15 cellular contexts compared by ENCODE assay signal in genomic region chr10:73646598-73647041, GRCh38. TPM values are rescaled to one million over a fixed set of nuclear protein-coding genes. Genes with fewer than 3 reads are reported as not detected.
DNase-seq lines count a peak whose midpoint lies in the region; ATAC-seq and TF ChIP-seq lines count a peak whose summit lies in the region.
"Had no signal": no experiment of that assay in that cellular context is flagged by ENCODE, and none has a peak within 500 bp of the region (broad histone marks: within the 10 kb centered on the region; RNA-seq: fewer than 3 reads in every experiment).

No MANE protein-coding gene starts in this region.

- 47 to 67% methylated on average over 8 to 9 of the region's 9 CpGs for WGBS in testis, 2 donors
- WGBS in tibial nerve, 2 donors, result 81 to 91% methylated on average over 9 of the region's 9 CpGs

- H3K27ac ChIP-seq in cardiac muscle cell (peak overlapping the region; percentile 100), upper lobe of right lung (no peak overlapping the region), testis (no peak overlapping the region), tibial nerve (peak overlapping the region in 1 of 4 donors; percentile 66)

- H3K4me3 Mint-ChIP-seq in stimulated activated naive CD8-positive, alpha-beta T cell treated with anti-CD3 and anti-CD28 coated beads, Interleukin-15, Interleukin-2, amounts not matched to agents 100 ng/mL and 50 ng/mL, for 24 hours, result peak overlapping the region; percentile 64
- H3K4me3 Mint-ChIP-seq in natural killer cell, result peak overlapping the region; percentile 77

- ATAC-seq in stimulated activated naive CD8-positive, alpha-beta T cell treated with anti-CD3 and anti-CD28 coated beads, Interleukin-15, Interleukin-2, amounts not matched to agents 100 U/mL and 50 U/mL, for 24 hours, result no peak
- ATAC-seq in natural killer cell (no peak), upper lobe of right lung (no peak), GM18498 (IDR thresholded peaks at IDR 0.05; ENCODE audit: unreplicated experiment) (no peak)

- H3K27ac Mint-ChIP-seq in stimulated activated naive CD8-positive, alpha-beta T cell treated with anti-CD3 and anti-CD28 coated beads, Interleukin-15, Interleukin-2, amounts not matched to agents 100 ng/mL and 50 ng/mL, for 24 hours, result no peak overlapping the region
- peak overlapping the region in 1 of 2 donors; percentile 87 for H3K27ac Mint-ChIP-seq in natural killer cell
- H3K27ac Mint-ChIP-seq: activated naive CD4-positive, alpha-beta T cell treated with anti-CD3 and anti-CD28 coated beads, Interleukin-2, amount 50 U/mL, for 24 hours had no signal

- no peaks in the 10 kb centered on the region for H3K9me3 Mint-ChIP-seq in stimulated activated naive CD8-positive, alpha-beta T cell treated with anti-CD3 and anti-CD28 coated beads, Interleukin-15, Interleukin-2, amounts not matched to agents 100 ng/mL and 50 ng/mL, for 24 hours
- H3K9me3 Mint-ChIP-seq in natural killer cell, result no peaks in the 10 kb centered on the region
- H3K9me3 Mint-ChIP-seq: activated naive CD4-positive, alpha-beta T cell treated with anti-CD3 and anti-CD28 coated beads, Interleukin-2, amount 50 U/mL, for 24 hours had no signal

- H3K4me3 ChIP-seq in cardiac muscle cell (no peak overlapping the region), upper lobe of right lung (no peak overlapping the region), testis (no peak overlapping the region), tibial nerve (no peak overlapping the region)

- no peak for DNase-seq in stimulated activated naive CD8-positive, alpha-beta T cell treated with anti-CD3 and anti-CD28 coated beads, Interleukin-15, Interleukin-2, amounts not matched to agents 100 U/mL and 50 U/mL, for 24 hours
- DNase-seq in cardiac muscle cell (ENCODE audit: low read depth in 1 of 2, low spot score in 1 of 2), result no peak
- no peak for DNase-seq in natural killer cell
- DNase-seq in upper lobe of right lung, result no peak
- DNase-seq in testis, result no peak
- DNase-seq in tibial nerve (ENCODE audit: low spot score in 2 of 2), result no peak
- DNase-seq: NCI-H187, NCI-H526 had no signal

- no peaks in the 10 kb centered on the region for H3K9me3 ChIP-seq in cardiac muscle cell (ENCODE audit: low read depth)
- H3K9me3 ChIP-seq in upper lobe of right lung, result no peaks in the 10 kb centered on the region
- no peaks in the 10 kb centered on the region for H3K9me3 ChIP-seq in testis
- H3K9me3 ChIP-seq in tibial nerve, result no peaks in the 10 kb centered on the region
- H3K9me3 ChIP-seq: uterus had no signal

- TF ChIP-seq EP300 in tibial nerve (IDR thresholded peaks at IDR 0.05), result no peak

- H3K36me3 Mint-ChIP-seq in stimulated activated naive CD8-positive, alpha-beta T cell treated with anti-CD3 and anti-CD28 coated beads, Interleukin-15, Interleukin-2, amounts not matched to agents 100 ng/mL and 50 ng/mL, for 24 hours (ENCODE audit: low read depth), result no peaks in the 10 kb centered on the region
- H3K36me3 Mint-ChIP-seq in natural killer cell, result no peaks in the 10 kb centered on the region
- H3K36me3 Mint-ChIP-seq: activated naive CD4-positive, alpha-beta T cell treated with anti-CD3 and anti-CD28 coated beads, Interleukin-2, amount 50 U/mL, for 24 hours had no signal

- no peaks in the 10 kb centered on the region for H3K27me3 ChIP-seq in cardiac muscle cell
- H3K27me3 ChIP-seq in upper lobe of right lung, result no peaks in the 10 kb centered on the region
- no peaks in the 10 kb centered on the region for H3K27me3 ChIP-seq in testis
- H3K27me3 ChIP-seq in tibial nerve, result no peaks in the 10 kb centered on the region
- H3K27me3 ChIP-seq: uterus had no signal

- no peak for TF ChIP-seq CTCF in cardiac muscle cell (IDR thresholded peaks at IDR 0.05; ENCODE audit: low read depth, low read length)
- TF ChIP-seq CTCF in natural killer cell (IDR thresholded peaks at IDR 0.05), result no peak
- TF ChIP-seq CTCF in upper lobe of right lung (IDR thresholded peaks at IDR 0.05), result no peak
- TF ChIP-seq CTCF in testis (IDR thresholded peaks at IDR 0.05), result no peak
- no peak for TF ChIP-seq CTCF in tibial nerve (IDR thresholded peaks at IDR 0.05)

- TF ChIP-seq POLR2A in testis (IDR thresholded peaks at IDR 0.05) (no peak), tibial nerve (IDR thresholded peaks at IDR 0.05) (no peak)

- H3K36me3 ChIP-seq in cardiac muscle cell (no peaks in the 10 kb centered on the region), upper lobe of right lung (no peaks in the 10 kb centered on the region), testis (ENCODE audit: low read depth, missing control alignments) (no peaks in the 10 kb centered on the region), tibial nerve (no peaks in the 10 kb centered on the region)
- H3K36me3 ChIP-seq: uterus had no signal

- peaks cover 50% of the 10 kb centered on the region for H3K4me1 ChIP-seq in cardiac muscle cell (ENCODE audit: low read depth)
- peaks cover 29% of the 10 kb centered on the region for H3K4me1 ChIP-seq in upper lobe of right lung
- peaks cover 12% of the 10 kb centered on the region for H3K4me1 ChIP-seq in testis
- H3K4me1 ChIP-seq in tibial nerve, result peaks cover 0 to 34% (median 12%) of the 10 kb centered on the region in 4 donors

- peaks cover 23% of the 10 kb centered on the region for H3K4me1 Mint-ChIP-seq in stimulated activated naive CD8-positive, alpha-beta T cell treated with anti-CD3 and anti-CD28 coated beads, Interleukin-15, Interleukin-2, amounts not matched to agents 100 ng/mL and 50 ng/mL, for 24 hours (ENCODE audit: low read depth)
- H3K4me1 Mint-ChIP-seq in natural killer cell, result peaks cover 0 to 19% of the 10 kb centered on the region in 2 donors

- intact Hi-C loops in natural killer cell (cut with micrococcal nuclease) (no loop called here), upper lobe of right lung (cut with DNase I) (loop anchor here (5.0 kb wide), 1 partner anchor 119 kb away; no protein-coding TSS in a partner anchor), testis (cut with DNase I; ENCODE audit: low total_unique reads) (no loop called here)

- H3K27me3 Mint-ChIP-seq in stimulated activated naive CD8-positive, alpha-beta T cell treated with anti-CD3 and anti-CD28 coated beads, Interleukin-15, Interleukin-2, amounts not matched to agents 100 ng/mL and 50 ng/mL, for 24 hours, result no peaks in the 10 kb centered on the region
- no peaks in the 10 kb centered on the region for H3K27me3 Mint-ChIP-seq in natural killer cell (ENCODE audit: low read depth in 2 of 2)

RNA-seq across cellular contexts. Expression of gene MYOZ1, which starts 5.3 kb away (rescaled TPM):
- total RNA-seq in cardiac muscle cell, result 13.6 and 16.2 TPM in 2 replicates
- 11.7 and 17.0 TPM in 2 replicates for polyA plus RNA-seq in cardiac muscle cell
- not detected for total RNA-seq in natural killer cell
- total RNA-seq in upper lobe of right lung, result 5.2 TPM
- total RNA-seq in testis, result 1 to 10 TPM; 2.4 to 3.2 TPM
- 10.5 TPM for polyA plus RNA-seq in testis (ENCODE audit: insufficient read depth, low read depth, low replicate concordance)
- total RNA-seq in tibial nerve, result 1 to 10 TPM in 2 of 4 donors, under 1 TPM in 2; 0.42 to 3.9 (median 1.4) TPM
- total RNA-seq: LHCN-M2 had no signal
- polyA plus RNA-seq: AG04450 had no signal

RNA-seq across cellular contexts. Expression of gene SYNPO2L, which starts 9.2 kb away (rescaled TPM):
- total RNA-seq in cardiac muscle cell (12.1 and 13.6 TPM in 2 replicates), natural killer cell (not detected), upper lobe of right lung (5.9 TPM), testis (under 1 TPM; 0.31 TPM), tibial nerve (not detected)
- polyA plus RNA-seq in cardiac muscle cell (19.3 and 33.6 TPM in 2 replicates), testis (ENCODE audit: insufficient read depth, low read depth, low replicate concordance) (2.3 TPM)
- total RNA-seq: kidney epithelial cell had no signal

RNA-seq across cellular contexts. Expression of gene AGAP5, which starts 51.3 kb away (rescaled TPM):
- total RNA-seq in cardiac muscle cell (3.7 and 7.3 TPM in 2 replicates), natural killer cell (10 to 100 TPM in 1 of 3 donors, 1 to 10 TPM in 2; 8.4 to 14.6 (median 9.4) TPM), upper lobe of right lung (9.8 TPM), testis (10 to 100 TPM; 20.3 to 25.5 TPM), tibial nerve (10 to 100 TPM in 1 of 4 donors, 1 to 10 TPM in 3; 7.8 to 13.8 (median 8.8) TPM)
- polyA plus RNA-seq in cardiac muscle cell (3.1 and 5.3 TPM in 2 replicates), testis (ENCODE audit: insufficient read depth, low read depth, low replicate concordance) (19.8 TPM)

RNA-seq across cellular contexts. Expression of gene USP54, which starts 55.5 kb away (rescaled TPM):
- total RNA-seq in cardiac muscle cell (9.4 and 12.4 TPM in 2 replicates), natural killer cell (10 to 100 TPM in 1 of 3 donors, 1 to 10 TPM in 2; 4.4 to 10.2 (median 5.5) TPM), upper lobe of right lung (114 TPM), testis (10 to 100 TPM; 61.3 to 77.9 TPM), tibial nerve (100 to 1,000 TPM in 3 of 4 donors, 10 to 100 TPM in 1; 96.6 to 172 (median 125) TPM)
- polyA plus RNA-seq in cardiac muscle cell (9.6 and 10.6 TPM in 2 replicates), testis (ENCODE audit: insufficient read depth, low read depth, low replicate concordance) (40.7 TPM)
